ENCODE assay signal across 15 cellular contexts in genomic region chr2:86033751-86034680, GRCh38.
DNase-seq lines count a peak whose midpoint lies in the region; ATAC-seq and TF ChIP-seq lines count a peak whose summit lies in the region.
"Had no signal": no experiment of that assay in that cellular context is flagged by ENCODE, and none has a peak within 500 bp of the region (broad histone marks: within the 10 kb centered on the region; RNA-seq: fewer than 3 reads in every experiment).

No MANE protein-coding gene starts in this region.

- no peak overlapping the region for H3K4me3 ChIP-seq in CD8-positive, alpha-beta memory T cell (ENCODE audit: low read length)
- H3K4me3 ChIP-seq in neutrophil (ENCODE audit: low read depth in 1 of 2, low read length in 1 of 2): no peak overlapping the region
- H3K4me3 ChIP-seq: gastroesophageal sphincter had no signal

- no peaks in the 10 kb centered on the region for H3K9me3 Mint-ChIP-seq in CD8-positive, alpha-beta memory T cell
- H3K9me3 Mint-ChIP-seq: activated T-cell treated with anti-CD3 and anti-CD28 coated beads, Interleukin-2, amount 50 U/mL, for 72 hours had no signal

- no peak for ATAC-seq in HG02938 (IDR thresholded peaks at IDR 0.05; ENCODE audit: unreplicated experiment)
- ATAC-seq in GM18519 (IDR thresholded peaks at IDR 0.05; ENCODE audit: low FRiP score, unreplicated experiment): no peak
- ATAC-seq: activated T-cell treated with anti-CD3 and anti-CD28 coated beads, Interleukin-2, amount 50 U/mL, for 72 hours; gastroesophageal sphincter had no signal

- H3K9me3 ChIP-seq in CD8-positive, alpha-beta memory T cell (ENCODE audit: low read length): no peaks in the 10 kb centered on the region
- no peaks in the 10 kb centered on the region for H3K9me3 ChIP-seq in neutrophil
- H3K9me3 ChIP-seq: gastroesophageal sphincter had no signal

- DNase-seq in NCI-H345 treated with DMSO at 0.1 percent for 48 hours (lab: John Stamatoyannopoulos, UW; ENCODE audit: unreplicated experiment): peak; percentile 49
- DNase-seq in NCI-H345 (lab: John Stamatoyannopoulos, UW): no peak
- DNase-seq in CD8-positive, alpha-beta memory T cell: peak in 1 of 5 donors; percentile 17
- DNase-seq in GM19240 (ENCODE audit: insufficient read length, low spot score): no peak
- DNase-seq: 8988T; activated CD4-positive, CD25-positive, alpha-beta regulatory T cell; activated T-cell treated with anti-CD3 and anti-CD28 coated beads, Interleukin-2, amount 50 U/mL, for 72 hours; Calu3; IMR-90; NCI-H226 had no signal

- no peaks in the 10 kb centered on the region for H3K27me3 ChIP-seq in CD8-positive, alpha-beta memory T cell (ENCODE audit: insufficient read depth, low read length, poor library complexity, severe bottlenecking)
- H3K27me3 ChIP-seq in neutrophil: no peaks in the 10 kb centered on the region
- H3K27me3 ChIP-seq: gastroesophageal sphincter had no signal

- H3K27me3 Mint-ChIP-seq in CD8-positive, alpha-beta memory T cell: peaks cover 0 to 5% of the 10 kb centered on the region in 2 donors

- no peak for TF ChIP-seq CTCF in neutrophil (IDR thresholded peaks at IDR 0.05)

- H3K27ac ChIP-seq in CD8-positive, alpha-beta memory T cell (ENCODE audit: low read depth, low read length): no peak overlapping the region
- H3K27ac ChIP-seq in angular gyrus (ENCODE audit: low read depth, low read length): peak overlapping the region; percentile 49
- peak overlapping the region; percentile 96 for H3K27ac ChIP-seq in neutrophil

- peak overlapping the region in 4 of 7 donors; percentile 20 to 78 (median 51) for H3K4me3 Mint-ChIP-seq in CD8-positive, alpha-beta memory T cell
- H3K4me3 Mint-ChIP-seq: activated T-cell treated with anti-CD3 and anti-CD28 coated beads, Interleukin-2, amount 50 U/mL, for 72 hours had no signal

- POLR2A ChIA-PET in CD8-positive, alpha-beta memory T cell (lab: Charles Lee): interaction anchor here (0.5 kb wide), 2 partner anchors 43 to 143 kb away, joined by 3 to 4 read pairs; no protein-coding TSS in a partner anchor

- H3K4me1 Mint-ChIP-seq in CD8-positive, alpha-beta memory T cell: peaks cover 55 to 58% (median 57%) of the 10 kb centered on the region in 3 donors

- CTCF ChIA-PET in CD8-positive, alpha-beta memory T cell (lab: Charles Lee): interaction anchor here (1.5 to 7.5 kb wide), 5 partner anchors 8 to 206 kb away, joined by 3 to 75 read pairs (median 58); partner anchors contain the start of genes POLR1A, PTCD3 and ST3GAL5

- peak overlapping the region; percentile 88 to 100 (median 98) for H3K27ac Mint-ChIP-seq in CD8-positive, alpha-beta memory T cell

- peaks cover 9 to 49% (median 16%) of the 10 kb centered on the region in 3 donors for H3K36me3 Mint-ChIP-seq in CD8-positive, alpha-beta memory T cell

- H3K4me1 ChIP-seq in CD8-positive, alpha-beta memory T cell (ENCODE audit: insufficient read depth, low read length): peaks cover 63% of the 10 kb centered on the region
- peaks cover 42 to 44% of the 10 kb centered on the region in 2 experiments for H3K4me1 ChIP-seq in neutrophil (ENCODE audit: control insufficient read depth in 1 of 2, insufficient read depth in 1 of 2, low read depth in 1 of 2, low read length in 1 of 2)

- peaks cover 27% of the 10 kb centered on the region for H3K36me3 ChIP-seq in CD8-positive, alpha-beta memory T cell (ENCODE audit: insufficient read depth, low read length)
- H3K36me3 ChIP-seq in neutrophil: no peaks in the 10 kb centered on the region
